In the genomic region with DNA sequence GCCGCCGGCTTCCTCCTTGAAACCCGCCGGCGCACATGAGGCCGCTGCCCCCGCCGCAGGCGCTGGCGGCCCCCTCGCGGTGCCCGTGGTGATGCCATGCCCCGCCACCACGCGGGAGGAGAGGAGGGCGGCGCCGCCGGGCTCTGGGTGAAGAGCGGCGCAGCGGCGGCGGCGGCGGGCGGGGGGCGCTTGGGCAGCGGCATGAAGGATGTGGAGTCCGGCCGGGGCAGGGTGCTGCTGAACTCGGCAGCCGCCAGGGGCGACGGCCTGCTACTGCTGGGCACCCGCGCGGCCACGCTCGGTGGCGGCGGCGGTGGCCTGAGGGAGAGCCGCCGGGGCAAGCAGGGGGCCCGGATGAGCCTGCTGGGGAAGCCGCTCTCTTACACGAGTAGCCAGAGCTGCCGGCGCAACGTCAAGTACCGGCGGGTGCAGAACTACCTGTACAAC, we compare ENCODE assay signal across 8 cellular contexts. TPM values are rescaled to one million over a fixed set of nuclear protein-coding genes. Genes with fewer than 3 reads are reported as not detected.
DNase-seq lines count a peak whose midpoint lies in the region; ATAC-seq lines count a peak whose summit lies in the region.

No MANE protein-coding gene starts in this region.

- peak overlapping the region; percentile 89 for H3K4me3 Mint-ChIP-seq in T-helper 1 cell treated with Interleukin-12 subunit alpha and Interleukin-12 subunit beta and Interleukin-4 antibody, amounts not matched to agents 30 μg/mL and 1 μg/mL, for 36 hours
- H3K4me3 Mint-ChIP-seq in immature natural killer cell = peak overlapping the region; percentile 87 to 98 (median 91)

- ATAC-seq in GM21423 (IDR thresholded peaks at IDR 0.05; ENCODE audit: unreplicated experiment) = peak; percentile 26

- peaks cover 3% of the 10 kb centered on the region for H3K36me3 Mint-ChIP-seq in T-helper 1 cell treated with Interleukin-12 subunit alpha and Interleukin-12 subunit beta and Interleukin-4 antibody, amounts not matched to agents 30 μg/mL and 1 μg/mL, for 36 hours (ENCODE audit: low read depth)
- H3K36me3 Mint-ChIP-seq in immature natural killer cell = no peaks in the 10 kb centered on the region

- no peaks in the 10 kb centered on the region for H3K9me3 Mint-ChIP-seq in T-helper 1 cell treated with Interleukin-12 subunit alpha and Interleukin-12 subunit beta and Interleukin-4 antibody, amounts not matched to agents 30 μg/mL and 1 μg/mL, for 36 hours
- H3K9me3 Mint-ChIP-seq in immature natural killer cell = peaks cover 0 to 1% (median 0%) of the 10 kb centered on the region in 6 donors

- peaks cover 42% of the 10 kb centered on the region for H3K4me1 Mint-ChIP-seq in T-helper 1 cell treated with Interleukin-12 subunit alpha and Interleukin-12 subunit beta and Interleukin-4 antibody, amounts not matched to agents 30 μg/mL and 1 μg/mL, for 36 hours (ENCODE audit: low read depth)
- peaks cover 50 to 53% of the 10 kb centered on the region in 2 donors for H3K4me1 Mint-ChIP-seq in immature natural killer cell

- in situ Hi-C loops in KBM-7 (cut with MboI; ENCODE audit: low pct_unique_long_range_greater_than_20kb, low sequenced_read_pairs) = no loop called here

- H3K27me3 Mint-ChIP-seq in T-helper 1 cell treated with Interleukin-12 subunit alpha and Interleukin-12 subunit beta and Interleukin-4 antibody, amounts not matched to agents 30 μg/mL and 1 μg/mL, for 36 hours (ENCODE audit: low read depth) = no peaks in the 10 kb centered on the region
- H3K27me3 Mint-ChIP-seq in immature natural killer cell (ENCODE audit: low read depth in 3 of 3) = peaks cover 4 to 13% (median 6%) of the 10 kb centered on the region in 3 donors

- H3K27ac Mint-ChIP-seq in T-helper 1 cell treated with Interleukin-12 subunit alpha and Interleukin-12 subunit beta and Interleukin-4 antibody, amounts not matched to agents 30 μg/mL and 1 μg/mL, for 36 hours = no peak overlapping the region
- H3K27ac Mint-ChIP-seq in immature natural killer cell = no peak overlapping the region

- DNase-seq in D341Med (ENCODE audit: low spot score) (peak; percentile 87), KBM-7 (peak; percentile 82), astrocyte of the hippocampus (ENCODE audit: low read depth, low spot score) (peak; percentile 89), immature natural killer cell (peak; percentile 69 to 76 (median 69)), LoVo (ENCODE audit: low spot score) (no peak)
- DNase-seq in stimulated activated CD4-positive, alpha-beta T cell treated with anti-CD3 and anti-CD28 coated beads, Interleukin-1b, Interleukin-23, amount 100 ng/mL, for 24 hours (ENCODE audit: low read depth in 4 of 4, low spot score in 1 of 4) = peak; percentile 16 to 34 (median 26)

RNA-seq across cellular contexts. Expression of a gene that starts 0.3 kb away (rescaled TPM):
- 1 to 10 TPM; 1.3 to 4.3 (median 1.8) TPM for polyA plus RNA-seq in immature natural killer cell
